Comparison of ENCODE assay signal across 16 cellular contexts in genomic region chr5:452856-453710, GRCh38. TPM values are rescaled to one million over a fixed set of nuclear protein-coding genes. Genes with fewer than 3 reads are reported as not detected.
DNase-seq lines count a peak whose midpoint lies in the region; ATAC-seq and TF ChIP-seq lines count a peak whose summit lies in the region.
"Had no signal": no experiment of that assay in that cellular context is flagged by ENCODE, and none has a peak within 500 bp of the region (broad histone marks: within the 10 kb centered on the region; RNA-seq: fewer than 3 reads in every experiment).

No MANE protein-coding gene starts in this region.

- DNase-seq in activated effector memory CD4-positive, alpha-beta T cell treated with anti-CD3 and anti-CD28 coated beads, Interleukin-2, amount 50 U/mL, for 16 hours: peak; percentile 56
- DNase-seq in activated effector memory CD4-positive, alpha-beta T cell treated with Interleukin-2 at 50 U/mL for 16 hours: no peak
- DNase-seq in RWPE2 (ENCODE audit: low spot score) (peak; percentile 52), spleen (peak; percentile 59), NCI-H446 (lab: John Stamatoyannopoulos, UW) (no peak)
- DNase-seq: dermis blood vessel endothelial cell; mesendoderm; NCI-H187; NCI-H526; RPMI8226; stimulated activated CD4-positive, alpha-beta T cell treated with anti-CD3 and anti-CD28 coated beads, Interleukin-15, amount 100 ng/mL, for 24 hours; trophoblast cell had no signal

- peaks cover 92% of the 10 kb centered on the region for H3K36me3 ChIP-seq in RWPE2 (ENCODE audit: low read depth)
- H3K36me3 ChIP-seq in esophagus (ENCODE audit: control insufficient read depth in 2 of 2, insufficient read depth in 2 of 2, low read length in 1 of 2): peaks cover 36 to 44% of the 10 kb centered on the region in 2 donors
- peaks cover 0 to 100% (median 95%) of the 10 kb centered on the region in 6 donors for H3K36me3 ChIP-seq in spleen

- TF ChIP-seq CTCF in RWPE2 (IDR thresholded peaks at IDR 0.05; ENCODE audit: poor library complexity, severe bottlenecking): no peak
- TF ChIP-seq CTCF in spleen (IDR thresholded peaks at IDR 0.05 in 8 of 11, conservative IDR thresholded peaks at IDR 0.05 in 3 of 11): no peak

- intact Hi-C loops in spleen (cut with DNase I; ENCODE audit: low total_unique reads): no loop called here

- H3K4me1 ChIP-seq in RWPE2 (ENCODE audit: insufficient read depth, poor library complexity, severe bottlenecking): peaks cover 2% of the 10 kb centered on the region
- H3K4me1 ChIP-seq in esophagus (ENCODE audit: control insufficient read depth in 2 of 2, insufficient read depth in 2 of 2, low read length in 1 of 2): peaks cover 12 to 33% of the 10 kb centered on the region in 2 donors
- peaks cover 0 to 37% (median 5%) of the 10 kb centered on the region in 6 donors for H3K4me1 ChIP-seq in spleen
- H3K4me1 ChIP-seq: pancreas had no signal

- H3K9me3 ChIP-seq in RWPE2 (ENCODE audit: severe bottlenecking) (peaks cover 6% of the 10 kb centered on the region), esophagus (ENCODE audit: control insufficient read depth in 2 of 2, insufficient read depth in 1 of 2, low read depth in 1 of 2, low read length in 1 of 2) (no peaks in the 10 kb centered on the region), spleen (peaks cover 0 to 27% (median 22%) of the 10 kb centered on the region in 8 donors)
- H3K9me3 ChIP-seq: pancreas had no signal

- WGBS in esophagus, 2 donors: 95% methylated on average over 18 of the region's 18 CpGs
- WGBS in spleen, 5 donors: 86 to 96% (median 95%) methylated on average over 17 to 18 of the region's 18 CpGs

- no peak overlapping the region for H3K27ac ChIP-seq in RWPE2 (ENCODE audit: poor library complexity, severe bottlenecking)
- peak overlapping the region; percentile 87 to 95 for H3K27ac ChIP-seq in esophagus (ENCODE audit: low read depth in 2 of 2, low read length in 1 of 2)
- H3K27ac ChIP-seq in spleen: peak overlapping the region in 1 of 8 donors; percentile 19
- H3K27ac ChIP-seq: pancreas had no signal

- H3K4me3 ChIP-seq in RWPE2 (ENCODE audit: severe bottlenecking) (no peak overlapping the region), esophagus (ENCODE audit: low read depth in 1 of 2, low read length in 2 of 2) (no peak overlapping the region), spleen (no peak overlapping the region)
- H3K4me3 ChIP-seq: pancreas had no signal

- no peaks in the 10 kb centered on the region for H3K27me3 ChIP-seq in RWPE2 (ENCODE audit: insufficient read depth, poor library complexity, severe bottlenecking)
- no peaks in the 10 kb centered on the region for H3K27me3 ChIP-seq in esophagus (ENCODE audit: control insufficient read depth in 1 of 2, insufficient read depth in 2 of 2, low read length in 2 of 2)
- no peaks in the 10 kb centered on the region for H3K27me3 ChIP-seq in spleen (replicated peaks in 1 of 7)
- H3K27me3 ChIP-seq: pancreas had no signal

- ATAC-seq in RWPE2 (ENCODE audit: low read depth): no peak
- ATAC-seq in HG03571 (IDR thresholded peaks at IDR 0.05; ENCODE audit: unreplicated experiment): no peak
- no peak for ATAC-seq in GM19397 (IDR thresholded peaks at IDR 0.05; ENCODE audit: unreplicated experiment)
- ATAC-seq: pancreas had no signal

- TF ChIP-seq POLR2A in spleen (IDR thresholded peaks at IDR 0.05): no peak

RNA-seq across cellular contexts. Expression of gene EXOC3, which starts 10.1 kb away (rescaled TPM):
- 10 to 100 TPM; 40.3 to 49.1 TPM for polyA plus RNA-seq in esophagus
- 10 to 100 TPM; 61.5 to 87.0 (median 77.5) TPM for total RNA-seq in spleen
- 10 to 100 TPM; 22.7 to 62.0 (median 57.8) TPM for polyA plus RNA-seq in spleen

Comparison
In these comparisons a context has a peak if more than half of its experiments do, and no peak if none do; other contexts are left out.
1. DNase-seq: peak in activated effector memory CD4-positive, alpha-beta T cell treated with anti-CD3 and anti-CD28 coated beads, Interleukin-2, amount 50 U/mL, for 16 hours (single experiment), RWPE2 (single experiment) and spleen (single experiment); none in activated effector memory CD4-positive, alpha-beta T cell treated with Interleukin-2 at 50 U/mL for 16 hours (single experiment) and NCI-H446 (0 of 2).